Comparison of ENCODE assay signal across 27 cellular contexts in genomic region chr18:47248610-47249343, GRCh38. TPM values are rescaled to one million over a fixed set of nuclear protein-coding genes. Genes with fewer than 3 reads are reported as not detected.
DNase-seq lines count a peak whose midpoint lies in the region; ATAC-seq, FAIRE-seq and TF ChIP-seq lines count a peak whose summit lies in the region.
"Had no signal": no experiment of that assay in that cellular context is flagged by ENCODE, and none has a peak within 500 bp of the region (broad histone marks: within the 10 kb centered on the region; RNA-seq: fewer than 3 reads in every experiment).

No MANE protein-coding gene starts in this region.

- peaks cover 17% of the 10 kb centered on the region for H3K4me1 Mint-ChIP-seq in neural progenitor cell

- intact Hi-C loops in PC-3 (cut with micrococcal nuclease), result no loop called here

- H4K91ac ChIP-seq in H1 (replicated peaks; ENCODE audit: insufficient read length, low read length), result peak overlapping the region; percentile 47

- H3K9me3 ChIP-seq in SK-N-SH (0 out of 2 replicates have a peak, but pooled peaks cover 3% of the 10 kb centered on the region), H1 (ENCODE audit: insufficient read depth in 2 of 2, low read depth in 1 of 2, low read length in 1 of 2) (peaks cover 0 to 9% of the 10 kb centered on the region in 2 experiments; a peak in 2 of 4 replicates), neural progenitor cell (ENCODE audit: low read depth) (no peaks in the 10 kb centered on the region), PC-3 (ENCODE audit: low read length) (no peaks in the 10 kb centered on the region)
- H3K9me3 ChIP-seq: testis had no signal

- peaks cover 17% of the 10 kb centered on the region for H3K9me3 Mint-ChIP-seq in neural progenitor cell
- H3K9me3 Mint-ChIP-seq: CD8-positive, alpha-beta T cell had no signal

- H3K4ac ChIP-seq in H1 (replicated peaks; ENCODE audit: insufficient read length, low read depth, low read length), result no peak overlapping the region

- no peak overlapping the region for H3K9ac ChIP-seq in SK-N-SH
- H3K9ac ChIP-seq in H1 (replicated peaks in 1 of 4; ENCODE audit: extremely low read depth in 1 of 4, low read depth in 3 of 4, low read length in 3 of 4), result no peak overlapping the region
- no peak overlapping the region for H3K9ac ChIP-seq in neural progenitor cell
- H3K9ac ChIP-seq in PC-3 (ENCODE audit: low read length), result no peak overlapping the region

- WGBS in SK-N-SH (ENCODE audit: low lambda C conversion rate), result 18% methylated on average over 44 of the region's 61 CpGs
- 11% methylated on average over 57 of the region's 61 CpGs; no CpG with 5 or more reads in 1 of the 2 experiments for WGBS in H1 (ENCODE audit: extremely low coverage in 1 of 2, insufficient coverage in 1 of 2, insufficient read length in 1 of 2, insufficient replicate concordance in 2 of 2, low coverage in 1 of 2, low lambda C conversion rate in 2 of 2, missing lambda C conversion rate in 1 of 2), 2 experiments

- no peak overlapping the region for H3K14ac ChIP-seq in H1 (ENCODE audit: insufficient read length)

- no peak for TF ChIP-seq POLR2A in H1 (IDR thresholded peaks at IDR 0.05; ENCODE audit: control extremely low read depth in 1 of 2, low read depth in 2 of 2, low read length in 2 of 2)

- H2BK5ac ChIP-seq in H1 (ENCODE audit: low read depth, low read length), result peak overlapping the region; percentile 19; the same call in 1 of the 2 replicates

- no peak overlapping the region for H3K27ac ChIP-seq in SK-N-SH (ENCODE audit: low read depth in 2 of 2, low read length in 1 of 2)
- H3K27ac ChIP-seq in H1 (ENCODE audit: low read depth, low read length), result no peak overlapping the region
- H3K27ac ChIP-seq in neural progenitor cell, result no peak overlapping the region
- H3K27ac ChIP-seq in PC-3 (ENCODE audit: low read length), result no peak overlapping the region
- H3K27ac ChIP-seq: 22Rv1, testis had no signal

- no peaks in the 10 kb centered on the region for H3K9me2 ChIP-seq in SK-N-SH
- H3K9me2 ChIP-seq in PC-3 (replicated peaks; ENCODE audit: low read length), result no peaks in the 10 kb centered on the region

- peak; percentile 45 for DNase-seq in SK-N-SH
- DNase-seq in H7, result peak; percentile 69
- DNase-seq in H1 (ENCODE audit: low read depth in 1 of 2, low spot score in 2 of 2), result peak in 1 of 2 experiments; percentile 63
- DNase-seq in neural progenitor cell (ENCODE audit: low spot score), result peak; percentile 56
- DNase-seq in stimulated activated CD4-positive, alpha-beta T cell treated with anti-CD3 and anti-CD28 coated beads, Interleukin-2, amount 100 ng/mL, for 24 hours, result no peak
- no peak for DNase-seq in PC-3
- DNase-seq: activated CD4-positive, CD25-positive, alpha-beta regulatory T cell; activated effector memory CD4-positive, alpha-beta T cell treated with Interleukin-2 at 50 U/mL for 16 hours; CD8-positive, alpha-beta T cell; cortex of kidney; DMS153; HFFc6; naive thymus-derived CD8-positive, alpha-beta T cell; NCI-H2029; NCI-H2227 treated with DMSO at 0.1 percent for 48 hours; NCI-H748 treated with DMSO at 0.1 percent for 48 hours; T1000; testis had no signal

- H3K4me1 ChIP-seq in SK-N-SH (ENCODE audit: control insufficient read depth in 1 of 2, insufficient read depth in 2 of 2, low read depth in 1 of 2, low read length in 1 of 2), result peaks cover 0 to 7% of the 10 kb centered on the region in 2 experiments; a peak in 1 of 4 replicates
- peaks cover 11 to 29% (median 15%) of the 10 kb centered on the region in 4 experiments for H3K4me1 ChIP-seq in H1 (replicated peaks in 1 of 4; ENCODE audit: control insufficient read depth in 3 of 4, insufficient read depth in 4 of 4, low read length in 3 of 4)
- H3K4me1 ChIP-seq in neural progenitor cell, result peaks cover 10% of the 10 kb centered on the region
- no peaks in the 10 kb centered on the region for H3K4me1 ChIP-seq in PC-3 (ENCODE audit: insufficient read depth, low read length)
- H3K4me1 ChIP-seq: testis had no signal

- no peak overlapping the region for H2AFZ ChIP-seq in SK-N-SH (ENCODE audit: low read depth)
- no peak overlapping the region for H2AFZ ChIP-seq in H1 (ENCODE audit: low read length)
- no peak overlapping the region for H2AFZ ChIP-seq in neural progenitor cell (replicated peaks)
- H2AFZ ChIP-seq in PC-3 (ENCODE audit: low read length), result no peak overlapping the region

- no peaks in the 10 kb centered on the region for H4K20me1 ChIP-seq in SK-N-SH (ENCODE audit: insufficient read depth)
- peaks cover 5 to 19% of the 10 kb centered on the region in 2 experiments for H4K20me1 ChIP-seq in H1 (replicated peaks in 1 of 2; ENCODE audit: control insufficient read depth in 1 of 2, insufficient read depth in 2 of 2, low read length in 2 of 2)
- H4K20me1 ChIP-seq in neural progenitor cell (ENCODE audit: low read depth), result peaks cover 60% of the 10 kb centered on the region
- H4K20me1 ChIP-seq in PC-3 (ENCODE audit: low read length), result no peaks in the 10 kb centered on the region

- no peak for ATAC-seq in SK-N-SH treated with all-trans-retinoic acid at 6 μM for 48 hours
- ATAC-seq in GM18909 (IDR thresholded peaks at IDR 0.05; ENCODE audit: poor library complexity, unreplicated experiment), result no peak
- no peak for ATAC-seq in PC-3
- ATAC-seq: CD8-positive, alpha-beta T cell; left lobe of liver; naive thymus-derived CD8-positive, alpha-beta T cell had no signal

- FAIRE-seq in H1 (lab: Jason Lieb, UNC), result no peak
- FAIRE-seq: endometrium, G401.6, GM18507, HTR-8/SVneo had no signal

- no peak overlapping the region for H3K23ac ChIP-seq in H1 (ENCODE audit: insufficient read length)

- H3K4me2 ChIP-seq in SK-N-SH, result no peak overlapping the region
- H3K4me2 ChIP-seq in H1 (ENCODE audit: insufficient read depth in 1 of 2, low read depth in 2 of 2, low read length in 2 of 2), result peak overlapping the region; percentile 26 to 50
- H3K4me2 ChIP-seq in neural progenitor cell, result no peak overlapping the region
- no peak overlapping the region for H3K4me2 ChIP-seq in PC-3 (ENCODE audit: low read length)

- H2AK5ac ChIP-seq in H1 (ENCODE audit: low read depth, low read length), result peak overlapping the region; percentile 17; the same call in 1 of the 2 replicates

- peaks cover 77% of the 10 kb centered on the region for H3K27me3 Mint-ChIP-seq in neural progenitor cell (ENCODE audit: insufficient read depth, low read depth)

- no peak overlapping the region for H3K56ac ChIP-seq in H1 (replicated peaks; ENCODE audit: insufficient read length, low read depth, low read length)

- TF ChIP-seq RAD21 in SK-N-SH (IDR thresholded peaks at IDR 0.05; ENCODE audit: low read length) (no peak), H1 (IDR thresholded peaks at IDR 0.05 in 1 of 2, conservative IDR thresholded peaks at IDR 0.05 in 1 of 2; ENCODE audit: low read depth in 2 of 2, low read length in 2 of 2) (no peak)

- H3K36me3 ChIP-seq in SK-N-SH (replicated peaks in 1 of 2; ENCODE audit: control insufficient read depth in 1 of 2, insufficient read depth in 2 of 2, low read length in 1 of 2) (no peaks in the 10 kb centered on the region), H7 (replicated peaks; ENCODE audit: control insufficient read depth, insufficient read depth, low read length) (no peaks in the 10 kb centered on the region), H1 (ENCODE audit: control insufficient read depth in 2 of 4, insufficient read depth in 4 of 4, low read length in 3 of 4) (peaks cover 0 to 9% (median 0%) of the 10 kb centered on the region in 4 experiments; a peak in 2 of 8 replicates), neural progenitor cell (no peaks in the 10 kb centered on the region), PC-3 (ENCODE audit: low read depth, low read length) (no peaks in the 10 kb centered on the region)

- H2BK12ac ChIP-seq in H1 (ENCODE audit: low read depth, low read length), result peak overlapping the region; percentile 94

- TF ChIP-seq EP300 in SK-N-SH (IDR thresholded peaks at IDR 0.05; ENCODE audit: borderline replicate concordance in 1 of 2, low read depth in 1 of 2, low read length in 1 of 2), result no peak
- no peak for TF ChIP-seq EP300 in H1 (IDR thresholded peaks at IDR 0.05; ENCODE audit: borderline replicate concordance in 1 of 2, low read depth in 2 of 2, low read length in 2 of 2)

- H2BK15ac ChIP-seq in H1 (ENCODE audit: low read length), result peak overlapping the region; percentile 89; the same call in 1 of the 2 replicates

- no peaks in the 10 kb centered on the region for H3F3A ChIP-seq in SK-N-SH (replicated peaks; ENCODE audit: insufficient read depth)
- H3F3A ChIP-seq in neural progenitor cell (ENCODE audit: low read depth), result peaks cover 38% of the 10 kb centered on the region
- H3F3A ChIP-seq in PC-3 (ENCODE audit: low read length, unreplicated experiment), result no peaks in the 10 kb centered on the region

- H3K27me3 ChIP-seq in SK-N-SH (ENCODE audit: insufficient read depth), result peaks cover 66% of the 10 kb centered on the region
- H3K27me3 ChIP-seq in H7 (ENCODE audit: control insufficient read depth, insufficient read depth, low read length), result peaks cover 83% of the 10 kb centered on the region
- peaks cover 62 to 66% (median 64%) of the 10 kb centered on the region in 4 experiments for H3K27me3 ChIP-seq in H1 (replicated peaks in 1 of 4; ENCODE audit: control insufficient read depth in 3 of 4, extremely low read depth in 1 of 4, insufficient read depth in 3 of 4, low read length in 3 of 4)
- peaks cover 100% of the 10 kb centered on the region for H3K27me3 ChIP-seq in neural progenitor cell
- H3K27me3 ChIP-seq in PC-3 (ENCODE audit: low read length), result peaks cover 25% of the 10 kb centered on the region

- peak overlapping the region; percentile 38; the same call in 1 of the 2 replicates for H3K18ac ChIP-seq in H1 (ENCODE audit: extremely low read depth, low read length)

- peak overlapping the region; percentile 73; the same call in 1 of the 2 replicates for H2BK20ac ChIP-seq in H1 (ENCODE audit: low read length)

- TF ChIP-seq CTCF in SK-N-SH (IDR thresholded peaks at IDR 0.05) (no peak), H1 (IDR thresholded peaks at IDR 0.05; ENCODE audit: control extremely low read depth in 1 of 3, insufficient read depth in 1 of 3, low read depth in 1 of 3, low read length in 3 of 3) (no peak), neural progenitor cell (IDR thresholded peaks at IDR 0.05) (no peak), PC-3 (conservative IDR thresholded peaks at IDR 0.05; ENCODE audit: low read depth, low read length) (no peak)

- CTCF ChIA-PET in SK-N-SH (lab: Yijun Ruan, JAX) (interaction anchor here (0.9 to 9.6 kb wide), 18 partner anchors 8 to 507 kb away, joined by 3 to 135 read pairs (median 6); no protein-coding TSS in a partner anchor), H1 (lab: Charles Lee; ENCODE audit: partially characterized antibody) (interaction anchor here (0.6 to 9.2 kb wide), 7 partner anchors 13 to 1804 kb away, joined by 3 to 146 read pairs (median 3); no protein-coding TSS in a partner anchor), PC-3 (lab: Charles Lee) (no interaction called here)

- H3K4me3 Mint-ChIP-seq in neural progenitor cell, result peak overlapping the region; percentile 50
- H3K4me3 Mint-ChIP-seq: CD8-positive, alpha-beta T cell; HFFc6 had no signal

- H3K79me1 ChIP-seq in H1 (ENCODE audit: low read depth, low read length), result no peaks in the 10 kb centered on the region

- no peaks in the 10 kb centered on the region for H3K79me2 ChIP-seq in SK-N-SH (ENCODE audit: insufficient read depth)
- no peaks in the 10 kb centered on the region for H3K79me2 ChIP-seq in H1 (ENCODE audit: control insufficient read depth in 1 of 2, insufficient read depth in 2 of 2, low read length in 2 of 2)
- no peaks in the 10 kb centered on the region for H3K79me2 ChIP-seq in neural progenitor cell (ENCODE audit: low read depth)
- no peaks in the 10 kb centered on the region for H3K79me2 ChIP-seq in PC-3 (ENCODE audit: low read length)

- no peak overlapping the region for H2BK120ac ChIP-seq in H1 (replicated peaks; ENCODE audit: low read depth, low read length)

- BruUV-seq in PC-3 (replicated peaks; lab: Mats Ljungman, UMichigan), result no TSS peak

- H3K4me3 ChIP-seq in SK-N-SH (ENCODE audit: low read depth in 2 of 2, low read length in 1 of 2) (no peak overlapping the region), H7 (ENCODE audit: insufficient read depth, low read depth, low read length) (no peak overlapping the region), H1 (ENCODE audit: extremely low read depth in 1 of 4, insufficient read depth in 2 of 4, low read depth in 3 of 4, low read length in 4 of 4) (0 out of 8 replicates have a peak overlapping the region, but pooled peaks of 1 of the 4 experiments have one; percentile 16), neural progenitor cell (no peak overlapping the region), PC-3 (ENCODE audit: low read length) (no peak overlapping the region)

- H4K5ac ChIP-seq in H1 (ENCODE audit: insufficient read length, low read depth, low read length), result no peak overlapping the region

- POLR2A ChIA-PET in SK-N-SH (lab: Yijun Ruan, JAX) (no interaction called here), H1 (lab: Charles Lee; ENCODE audit: partially characterized antibody) (interaction anchor here (1.8 to 2.1 kb wide), 2 partner anchors 11 to 13 kb away, joined by 4 to 7 read pairs; no protein-coding TSS in a partner anchor), PC-3 (lab: Charles Lee; ENCODE audit: unreplicated experiment) (no interaction called here)

- peaks cover 5% of the 10 kb centered on the region for H3K23me2 ChIP-seq in H1 (ENCODE audit: low read depth, low read length)

- no peak overlapping the region for H3K27ac Mint-ChIP-seq in neural progenitor cell
- H3K27ac Mint-ChIP-seq: CD8-positive, alpha-beta T cell; HFFc6; progenitor cell of endocrine pancreas had no signal

- peaks cover 4% of the 10 kb centered on the region for H3K36me3 Mint-ChIP-seq in neural progenitor cell
- H3K36me3 Mint-ChIP-seq: CD8-positive, alpha-beta T cell had no signal

- peak overlapping the region; percentile 53; the same call in 1 of the 2 replicates for H4K8ac ChIP-seq in H1 (ENCODE audit: extremely low read depth, insufficient read depth, low read length)

RNA-seq across cellular contexts. Expression of gene SKOR2, which starts 2.7 kb away (rescaled TPM):
- not detected in 2 replicates for polyA plus RNA-seq in SK-N-SH (2012; rRNA removed)
- polyA plus RNA-seq in SK-N-SH (2012; cell fraction: cytosol; rRNA removed), result not detected in 2 replicates
- not detected in 2 replicates for polyA plus RNA-seq in SK-N-SH (2012; cell fraction: nucleus; rRNA removed)
- 0.07 and 0.15 TPM in 2 replicates for total RNA-seq in H7 (2014; rRNA removed; shearing (Covaris generic))
- 0.11 and 0.21 TPM in 2 replicates for total RNA-seq in H1 (2021; fragmentation: NEBNext Ultra II Directional; extraction: Animal tissue kit (Norgen Biotek cat#: 25700))
- 0.05 TPM in 2 replicates for polyA plus RNA-seq in H1 (2011; rRNA removed)
- 0.08 TPM for polyA plus RNA-seq in H1 (2011; cell fraction: cytosol; rRNA removed)
- polyA plus RNA-seq in H1 (2011; cell fraction: nucleus; rRNA removed), result 0.13 TPM
- polyA plus RNA-seq in H1 (2012, experiment 1 of 2), result 0.32 to 0.51 TPM (median 0.36 TPM) in 3 of 4 replicates, not detected in the other
- 0.39 TPM for polyA plus RNA-seq in H1 (2012, experiment 2 of 2)
- polyA plus RNA-seq in H1 (2013, experiment 1 of 2), result 0.08 TPM
- 0.04 TPM for polyA plus RNA-seq in H1 (2013, experiment 2 of 2)
- not detected in 2 replicates for polyA minus RNA-seq in H1 (2011; rRNA and poly(A)+ RNA removed)
- not detected for polyA minus RNA-seq in H1 (2011; cell fraction: cytosol; rRNA and poly(A)+ RNA removed)
- not detected for polyA minus RNA-seq in H1 (2011; cell fraction: nucleus; rRNA and poly(A)+ RNA removed)
- total RNA-seq in neural progenitor cell (ENCODE audit: low replicate concordance), result not detected in 2 replicates
- total RNA-seq in PC-3 (2014; rRNA removed), result not detected in 2 replicates
- total RNA-seq: CD8-positive, alpha-beta T cell; HFFc6; left lobe of liver; naive thymus-derived CD8-positive, alpha-beta T cell; progenitor cell of endocrine pancreas had no signal
- polyA plus RNA-seq: naive thymus-derived CD8-positive, alpha-beta T cell had no signal

Comparison
In these comparisons a context has a peak if more than half of its experiments do, and no peak if none do; other contexts are left out.
1. DNase-seq: peak in SK-N-SH (single experiment), H7 (single experiment) and neural progenitor cell (single experiment); none in stimulated activated CD4-positive, alpha-beta T cell treated with anti-CD3 and anti-CD28 coated beads, Interleukin-2, amount 100 ng/mL, for 24 hours (0 of 2) and PC-3 (single experiment).
2. H3K4me2 ChIP-seq: peak in H1 (2 of 2); none in SK-N-SH (single experiment), neural progenitor cell (single experiment) and PC-3 (single experiment).
3. Of the 17 proteins assayed by ChIP-seq in both H1 and SK-N-SH: peak only in H1: MAX and USF2; only in SK-N-SH: none; in both: none; in neither: 15.